Comparison of ENCODE assay signal across 9 cellular contexts in genomic region chr3:115512565-115513410, GRCh38.
A peak's percentile ranks its signal among the peaks of the same experiment; 100 is the strongest.
DNase-seq lines count a peak whose midpoint lies in the region; ATAC-seq and TF ChIP-seq lines count a peak whose summit lies in the region.
"Had no signal": no experiment of that assay in that cellular context is flagged by ENCODE, and none has a peak within 500 bp of the region (broad histone marks: within the 10 kb centered on the region; RNA-seq: fewer than 3 reads in every experiment).

No MANE protein-coding gene starts in this region.

- H3K4me1 ChIP-seq in naive thymus-derived CD4-positive, alpha-beta T cell (ENCODE audit: control insufficient read depth in 2 of 2, insufficient read depth in 2 of 2, low read length in 2 of 2): peaks cover 0 to 5% of the 10 kb centered on the region in 2 donors

- POLR2A ChIA-PET in naive thymus-derived CD4-positive, alpha-beta T cell (lab: Charles Lee): no interaction called here

- no peak overlapping the region for H3K27ac Mint-ChIP-seq in activated CD8-positive, alpha-beta memory T cell treated with anti-CD3 and anti-CD28 coated beads, Interleukin-2, amount 10 ng/mL, durations not matched to agents 7 days and 5 days
- H3K27ac Mint-ChIP-seq in naive thymus-derived CD4-positive, alpha-beta T cell: peak overlapping the region in 4 of 9 donors; percentile 41 to 78 (median 46)

- H3K27me3 Mint-ChIP-seq in activated CD8-positive, alpha-beta memory T cell treated with anti-CD3 and anti-CD28 coated beads, Interleukin-2, amount 10 ng/mL, durations not matched to agents 7 days and 5 days: peaks cover 45% of the 10 kb centered on the region
- peaks cover 38 to 62% (median 45%) of the 10 kb centered on the region in 5 donors for H3K27me3 Mint-ChIP-seq in naive thymus-derived CD4-positive, alpha-beta T cell

- H3K36me3 Mint-ChIP-seq in activated CD8-positive, alpha-beta memory T cell treated with anti-CD3 and anti-CD28 coated beads, Interleukin-2, amount 10 ng/mL, durations not matched to agents 7 days and 5 days: no peaks in the 10 kb centered on the region
- no peaks in the 10 kb centered on the region for H3K36me3 Mint-ChIP-seq in naive thymus-derived CD4-positive, alpha-beta T cell

- H3K4me3 ChIP-seq in fibroblast of mammary gland (ENCODE audit: control insufficient read depth, low read depth, low read length): peak overlapping the region; percentile 60
- H3K4me3 ChIP-seq in naive thymus-derived CD4-positive, alpha-beta T cell (ENCODE audit: low read length): peak overlapping the region; percentile 55

- H3K4me1 Mint-ChIP-seq in activated CD8-positive, alpha-beta memory T cell treated with anti-CD3 and anti-CD28 coated beads, Interleukin-2, amount 10 ng/mL, durations not matched to agents 7 days and 5 days: peaks cover 15% of the 10 kb centered on the region
- peaks cover 5 to 24% (median 13%) of the 10 kb centered on the region in 7 donors for H3K4me1 Mint-ChIP-seq in naive thymus-derived CD4-positive, alpha-beta T cell

- no peaks in the 10 kb centered on the region for H3K27me3 ChIP-seq in naive thymus-derived CD4-positive, alpha-beta T cell (ENCODE audit: control insufficient read depth in 2 of 2, insufficient read depth in 2 of 2, low read length in 2 of 2)

- H3K9me3 Mint-ChIP-seq in activated CD8-positive, alpha-beta memory T cell treated with anti-CD3 and anti-CD28 coated beads, Interleukin-2, amount 10 ng/mL, durations not matched to agents 7 days and 5 days (ENCODE audit: low read depth): no peaks in the 10 kb centered on the region
- H3K9me3 Mint-ChIP-seq in naive thymus-derived CD4-positive, alpha-beta T cell: peaks cover 0 to 3% (median 0%) of the 10 kb centered on the region in 11 donors

- H3K4me3 Mint-ChIP-seq in activated CD8-positive, alpha-beta memory T cell treated with anti-CD3 and anti-CD28 coated beads, Interleukin-2, amount 10 ng/mL, durations not matched to agents 7 days and 5 days: peak overlapping the region; percentile 72
- H3K4me3 Mint-ChIP-seq in naive thymus-derived CD4-positive, alpha-beta T cell: peak overlapping the region; percentile 82 to 94 (median 90)

- CTCF ChIA-PET in activated CD8-positive, alpha-beta memory T cell treated with anti-CD3 and anti-CD28 coated beads, Interleukin-2, amount 10 ng/mL, durations not matched to agents 7 days and 5 days (lab: Charles Lee): no interaction called here
- CTCF ChIA-PET in naive thymus-derived CD4-positive, alpha-beta T cell (lab: Charles Lee): no interaction called here

- H3K27ac ChIP-seq in naive thymus-derived CD4-positive, alpha-beta T cell (ENCODE audit: low read depth, low read length): no peak overlapping the region

- intact Hi-C loops in naive thymus-derived CD4-positive, alpha-beta T cell (cut with micrococcal nuclease): loop anchor here in 1 of 2 donors (1.0 kb wide), 1 partner anchor 272 kb away; no protein-coding TSS in a partner anchor

- no peak for TF ChIP-seq CTCF in fibroblast of mammary gland (conservative IDR thresholded peaks at IDR 0.05; ENCODE audit: control insufficient read depth, insufficient read depth, low read depth, low read length)

- peak; percentile 70 for ATAC-seq in activated CD8-positive, alpha-beta memory T cell treated with anti-CD3 and anti-CD28 coated beads, Interleukin-2, amount 10 ng/mL, durations not matched to agents 7 days and 5 days
- ATAC-seq in naive thymus-derived CD4-positive, alpha-beta T cell: peak; percentile 57
- no peak for ATAC-seq in HG03095 (IDR thresholded peaks at IDR 0.05; ENCODE audit: unreplicated experiment)
- ATAC-seq in GM19397 (IDR thresholded peaks at IDR 0.05; ENCODE audit: unreplicated experiment): no peak

- H3K36me3 ChIP-seq in naive thymus-derived CD4-positive, alpha-beta T cell (ENCODE audit: control insufficient read depth in 2 of 3, insufficient read depth in 3 of 3, low read length in 3 of 3): no peaks in the 10 kb centered on the region

- DNase-seq in activated CD8-positive, alpha-beta memory T cell treated with anti-CD3 and anti-CD28 coated beads, Interleukin-2, amount 10 ng/mL, durations not matched to agents 7 days and 5 days: no peak
- no peak for DNase-seq in activated CD8-positive, alpha-beta memory T cell treated with anti-CD3 and anti-CD28 coated beads, Interleukin-2, amount 50 U/mL, for 48 hours
- DNase-seq in NCI-H187 treated with DMSO at 0.1 percent for 48 hours (lab: John Stamatoyannopoulos, UW): peak; percentile 64
- peak; percentile 6 to 16 for DNase-seq in activated CD4-positive, alpha-beta T cell treated with anti-CD3 and anti-CD28 coated beads, Interleukin-2, amount 50 U/mL, for 48 hours
- peak; percentile 77 for DNase-seq in fibroblast of mammary gland (ENCODE audit: low read depth)
- DNase-seq in naive thymus-derived CD4-positive, alpha-beta T cell: peak in 4 of 9 donors; percentile 1 to 9 (median 8)
- DNase-seq: DND-41 had no signal

- no peaks in the 10 kb centered on the region for H3K9me3 ChIP-seq in naive thymus-derived CD4-positive, alpha-beta T cell (ENCODE audit: control insufficient read depth in 2 of 3, low read length in 3 of 3)

Comparison
In these comparisons a context has a peak if more than half of its experiments do, and no peak if none do; other contexts are left out.
1. ATAC-seq: peak in activated CD8-positive, alpha-beta memory T cell treated with anti-CD3 and anti-CD28 coated beads, Interleukin-2, amount 10 ng/mL, durations not matched to agents 7 days and 5 days (single experiment) and naive thymus-derived CD4-positive, alpha-beta T cell (single experiment); none in HG03095 (single experiment) and GM19397 (single experiment).
2. DNase-seq: peak in NCI-H187 treated with DMSO at 0.1 percent for 48 hours (single experiment), activated CD4-positive, alpha-beta T cell treated with anti-CD3 and anti-CD28 coated beads, Interleukin-2, amount 50 U/mL, for 48 hours (2 of 2) and fibroblast of mammary gland (single experiment); none in activated CD8-positive, alpha-beta memory T cell treated with anti-CD3 and anti-CD28 coated beads, Interleukin-2, amount 10 ng/mL, durations not matched to agents 7 days and 5 days (single experiment) and activated CD8-positive, alpha-beta memory T cell treated with anti-CD3 and anti-CD28 coated beads, Interleukin-2, amount 50 U/mL, for 48 hours (single experiment).